In genomic region chr10:47330366-47330765, GRCh38 we compare ENCODE assay signal across 1 cellular context.
TF ChIP-seq lines count a peak whose summit lies in the region.

No MANE protein-coding gene starts in this region.

TF ChIP-seq in A549, 52 proteins besides CTCF, POLR2A, EP300 and RAD21 (continued from another document):
- no peak for TF ChIP-seq SREBF2 (IDR thresholded peaks at IDR 0.05)
- TF ChIP-seq CHD4 (IDR thresholded peaks at IDR 0.05; ENCODE audit: borderline replicate concordance) = no peak
- TF ChIP-seq RFX5 (IDR thresholded peaks at IDR 0.05) = no peak
- TF ChIP-seq ZNF302 (CRISPR knock-in tag; IDR thresholded peaks at IDR 0.05) = no peak
- no peak for TF ChIP-seq RARB (CRISPR knock-in tag; IDR thresholded peaks at IDR 0.05)
- no peak for TF ChIP-seq MAFK (IDR thresholded peaks at IDR 0.05; ENCODE audit: partially characterized antibody)
- no peak for TF ChIP-seq ZSCAN20 (CRISPR knock-in tag; IDR thresholded peaks at IDR 0.05)
- no peak for TF ChIP-seq KDM5A (IDR thresholded peaks at IDR 0.05)
- TF ChIP-seq MAX (IDR thresholded peaks at IDR 0.05) = no peak
- TF ChIP-seq ZFP36 (IDR thresholded peaks at IDR 0.05; ENCODE audit: borderline replicate concordance, partially characterized antibody) = no peak
